Comparison of ENCODE assay signal across 8 cellular contexts in genomic region chr1:11262171-11263049, GRCh38. TPM values are rescaled to one million over a fixed set of nuclear protein-coding genes. Genes with fewer than 3 reads are reported as not detected.
A peak's percentile ranks its signal among the peaks of the same experiment; 100 is the strongest.
DNase-seq lines count a peak whose midpoint lies in the region; TF ChIP-seq lines count a peak whose summit lies in the region.

Gene MTOR, minus strand, starts transcription at chr1:11262551. Its CDS starts 3,142 bp downstream, at chr1:11259409.

- peak within 1 kb of the TSS; percentile 81 to 97 (median 95) for H3K9ac ChIP-seq in subcutaneous abdominal adipose tissue (ENCODE audit: low read length in 5 of 5)

- no peaks in the 10 kb centered on the region for H3K27me3 ChIP-seq in neuron (ENCODE audit: insufficient read depth, low read length)
- H3K27me3 ChIP-seq in subcutaneous abdominal adipose tissue (ENCODE audit: control insufficient read depth in 5 of 5, insufficient read depth in 4 of 5, low read length in 5 of 5), result no peaks in the 10 kb centered on the region

- H3K27ac ChIP-seq in subcutaneous abdominal adipose tissue (ENCODE audit: low read depth, low read length), result peak within 1 kb of the TSS; percentile 57

- H3K4me3 ChIP-seq in neuron (ENCODE audit: low read length) (peak within 1 kb of the TSS; percentile 96), subcutaneous abdominal adipose tissue (ENCODE audit: low read depth in 1 of 5, low read length in 5 of 5) (peak within 1 kb of the TSS; percentile 89 to 95 (median 93))

- POLR2A ChIA-PET in HEK293T (lab: Yijun Ruan, JAX), result interaction anchor here (0.6 to 3.9 kb wide), 21 partner anchors 10 to 577 kb away, joined by 3 to 46 read pairs (median 3); partner anchors contain the start of genes EXOSC10 and UBIAD1

- H3K36me3 ChIP-seq in neuron (ENCODE audit: insufficient read depth, low read length) (peaks cover 21% of the 10 kb centered on the region), subcutaneous abdominal adipose tissue (ENCODE audit: control insufficient read depth in 5 of 5, insufficient read depth in 5 of 5, low read length in 5 of 5) (peaks cover 10 to 19% (median 16%) of the 10 kb centered on the region in 5 donors)

- CTCF ChIA-PET in HEK293T (lab: Yijun Ruan, JAX), result no interaction called here

- peak; percentile 100 for DNase-seq in GM04504 (ENCODE audit: low read depth)
- peak; percentile 97 for DNase-seq in HEK293T (ENCODE audit: extremely low spot score)
- DNase-seq in MV-4-11 (lab: John Stamatoyannopoulos, UW), result peak; percentile 100
- DNase-seq in SK-MEL-5 (ENCODE audit: low read depth, low spot score), result peak; percentile 100
- peak; percentile 97 for DNase-seq in activated naive CD4-positive, alpha-beta T cell treated with Interleukin-2 at 50 U/mL for 16 hours
- peak; percentile 100 for DNase-seq in foreskin melanocyte

- H3K4me1 ChIP-seq in neuron (ENCODE audit: insufficient read depth, low read length) (peaks cover 7% of the 10 kb centered on the region), subcutaneous abdominal adipose tissue (ENCODE audit: control insufficient read depth in 5 of 5, insufficient read depth in 5 of 5, low read length in 5 of 5) (peaks cover 5 to 19% (median 15%) of the 10 kb centered on the region in 5 donors)

- in situ Hi-C loops in SK-MEL-5 (cut with HindIII; ENCODE audit: low pct_unique_long_range_greater_than_20kb, low sequenced_read_pairs), result no loop called here

- H3K9me3 ChIP-seq in neuron (ENCODE audit: low read length) (no peaks in the 10 kb centered on the region), subcutaneous abdominal adipose tissue (ENCODE audit: control insufficient read depth in 5 of 5, low read length in 5 of 5) (no peaks in the 10 kb centered on the region)

- H2AFZ ChIP-seq in neuron (ENCODE audit: low read depth, low read length), result peak within 1 kb of the TSS; percentile 43

TF ChIP-seq in HEK293T, 16 proteins besides CTCF, POLR2A, EP300 and RAD21:
- TF ChIP-seq FOXM1 (IDR thresholded peaks at IDR 0.05; ENCODE audit: borderline replicate concordance) (no peak), CTBP1 (IDR thresholded peaks at IDR 0.05; ENCODE audit: borderline replicate concordance) (peak; percentile 51; the same call in 1 of the 2 replicates), LEF1 (IDR thresholded peaks at IDR 0.05; ENCODE audit: borderline replicate concordance) (no peak), PKNOX1 (IDR thresholded peaks at IDR 0.05) (peak; percentile 99), ELF4 (IDR thresholded peaks at IDR 0.05) (0 out of 2 replicates have a peak, but pooled peaks have one; percentile 11)

RNA-seq across cellular contexts. Expression of gene MTOR, which starts in this region (rescaled TPM):
- total RNA-seq in SK-MEL-5 (2014; rRNA removed; shearing (Covaris generic)), result 34.5 and 36.7 TPM in 2 replicates
- 28.7 and 39.3 TPM in 2 replicates for polyA plus RNA-seq in SK-MEL-5 (2015; cell fraction: cytosol; rRNA removed)
- polyA plus RNA-seq in SK-MEL-5 (2015; cell fraction: nucleus; rRNA removed), result 68.9 and 71.0 TPM in 2 replicates

Comparison
In these comparisons a context has a peak if more than half of its experiments do, and no peak if none do; other contexts are left out.
1. Peak in every context shown above with its lines: DNase-seq, H3K4me3 ChIP-seq and H3K27ac ChIP-seq.